1 cellular context compared by ENCODE assay signal in the genomic region with DNA sequence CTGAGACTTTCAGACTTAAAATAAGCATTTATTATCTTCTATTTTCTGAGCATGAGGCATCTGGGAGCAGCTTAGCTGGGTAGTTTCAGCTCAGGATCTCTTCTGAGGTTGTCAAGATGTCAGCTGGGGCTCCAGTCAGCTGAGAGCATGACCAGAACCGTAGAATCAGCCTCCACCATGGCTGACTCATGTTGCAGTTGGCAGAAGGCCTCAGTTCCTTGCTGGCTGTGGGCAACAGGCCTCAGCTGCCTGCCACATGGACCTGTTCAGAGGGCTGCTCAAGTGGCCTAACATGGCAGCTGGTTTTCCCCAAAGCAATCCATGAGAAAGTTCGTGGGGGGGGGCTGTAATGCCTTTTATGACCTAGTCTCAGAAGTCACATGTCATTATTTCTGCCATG.
TF ChIP-seq lines count a peak whose summit lies in the region.

No MANE protein-coding gene starts in this region.

TF ChIP-seq in HepG2, 621 proteins besides CTCF, POLR2A, EP300 and RAD21 (continued from another document):
- no peak for TF ChIP-seq GATAD2A (CRISPR knock-in tag; IDR thresholded peaks at IDR 0.05)
- no peak for TF ChIP-seq ZBTB8A (CRISPR knock-in tag; IDR thresholded peaks at IDR 0.05; ENCODE audit: borderline replicate concordance, low read depth)
- no peak for TF ChIP-seq TERF1 (CRISPR knock-in tag; IDR thresholded peaks at IDR 0.05)
- no peak for TF ChIP-seq ATF1 (CRISPR knock-in tag; IDR thresholded peaks at IDR 0.05)
- TF ChIP-seq, protein P1, sequence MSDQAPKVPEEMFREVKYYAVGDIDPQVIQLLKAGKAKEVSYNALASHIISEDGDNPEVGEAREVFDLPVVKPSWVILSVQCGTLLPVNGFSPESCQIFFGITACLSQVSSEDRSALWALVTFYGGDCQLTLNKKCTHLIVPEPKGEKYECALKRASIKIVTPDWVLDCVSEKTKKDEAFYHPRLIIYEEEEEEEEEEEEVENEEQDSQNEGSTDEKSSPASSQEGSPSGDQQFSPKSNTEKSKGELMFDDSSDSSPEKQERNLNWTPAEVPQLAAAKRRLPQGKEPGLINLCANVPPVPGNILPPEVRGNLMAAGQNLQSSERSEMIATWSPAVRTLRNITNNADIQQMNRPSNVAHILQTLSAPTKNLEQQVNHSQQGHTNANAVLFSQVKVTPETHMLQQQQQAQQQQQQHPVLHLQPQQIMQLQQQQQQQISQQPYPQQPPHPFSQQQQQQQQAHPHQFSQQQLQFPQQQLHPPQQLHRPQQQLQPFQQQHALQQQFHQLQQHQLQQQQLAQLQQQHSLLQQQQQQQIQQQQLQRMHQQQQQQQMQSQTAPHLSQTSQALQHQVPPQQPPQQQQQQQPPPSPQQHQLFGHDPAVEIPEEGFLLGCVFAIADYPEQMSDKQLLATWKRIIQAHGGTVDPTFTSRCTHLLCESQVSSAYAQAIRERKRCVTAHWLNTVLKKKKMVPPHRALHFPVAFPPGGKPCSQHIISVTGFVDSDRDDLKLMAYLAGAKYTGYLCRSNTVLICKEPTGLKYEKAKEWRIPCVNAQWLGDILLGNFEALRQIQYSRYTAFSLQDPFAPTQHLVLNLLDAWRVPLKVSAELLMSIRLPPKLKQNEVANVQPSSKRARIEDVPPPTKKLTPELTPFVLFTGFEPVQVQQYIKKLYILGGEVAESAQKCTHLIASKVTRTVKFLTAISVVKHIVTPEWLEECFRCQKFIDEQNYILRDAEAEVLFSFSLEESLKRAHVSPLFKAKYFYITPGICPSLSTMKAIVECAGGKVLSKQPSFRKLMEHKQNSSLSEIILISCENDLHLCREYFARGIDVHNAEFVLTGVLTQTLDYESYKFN (CRISPR knock-in tag; conservative IDR thresholded peaks at IDR 0.05) = no peak
TF ChIP-seq in HepG2: peak in this region for 0.
